9 cellular contexts compared by ENCODE assay signal in genomic region chr9:128117613-128118471, GRCh38. TPM values are rescaled to one million over a fixed set of nuclear protein-coding genes. Genes with fewer than 3 reads are reported as not detected.
A peak's percentile ranks its signal among the peaks of the same experiment; 100 is the strongest.
DNase-seq lines count a peak whose midpoint lies in the region; ATAC-seq, FAIRE-seq and TF ChIP-seq lines count a peak whose summit lies in the region.
"Had no signal": no experiment of that assay in that cellular context is flagged by ENCODE, and none has a peak within 500 bp of the region (broad histone marks: within the 10 kb centered on the region; RNA-seq: fewer than 3 reads in every experiment).

No MANE protein-coding gene starts in this region.

- H3K27ac Mint-ChIP-seq in CD8-positive, alpha-beta memory T cell = peak overlapping the region in 4 of 8 donors; percentile 21 to 84 (median 44)
- peak overlapping the region; percentile 84 for H3K27ac Mint-ChIP-seq in T-helper 17 cell

- TF ChIP-seq POLR2A in H54 (IDR thresholded peaks at IDR 0.05; ENCODE audit: low read depth, low read length) = no peak
- TF ChIP-seq POLR2A in adrenal gland (IDR thresholded peaks at IDR 0.05) = no peak
- no peak for TF ChIP-seq POLR2A in prostate gland (IDR thresholded peaks at IDR 0.05)

- peak overlapping the region in 2 of 7 donors; percentile 26 to 55 for H3K4me3 Mint-ChIP-seq in CD8-positive, alpha-beta memory T cell
- H3K4me3 Mint-ChIP-seq in T-helper 17 cell = peak overlapping the region; percentile 52

- no peak overlapping the region for H3K4me3 ChIP-seq in CD8-positive, alpha-beta memory T cell (ENCODE audit: low read length)
- H3K4me3 ChIP-seq in adrenal gland = no peak overlapping the region
- peak overlapping the region in 1 of 10 donors; percentile 28 for H3K4me3 ChIP-seq in heart right ventricle
- no peak overlapping the region for H3K4me3 ChIP-seq in prostate gland
- no peak overlapping the region for H3K4me3 ChIP-seq in aorta (ENCODE audit: low read length in 2 of 2)

- POLR2A ChIA-PET in CD8-positive, alpha-beta memory T cell (lab: Charles Lee) = interaction anchor here (0.5 to 1.1 kb wide), 2 partner anchors 46 to 58 kb away, joined by 3 read pairs; no protein-coding TSS in a partner anchor

- H3K4me1 ChIP-seq in CD8-positive, alpha-beta memory T cell (ENCODE audit: insufficient read depth, low read length) = peaks cover 11% of the 10 kb centered on the region
- H3K4me1 ChIP-seq in adrenal gland (replicated peaks in 1 of 2) = no peaks in the 10 kb centered on the region
- peaks cover 0 to 12% (median 8%) of the 10 kb centered on the region in 9 donors for H3K4me1 ChIP-seq in heart right ventricle
- no peaks in the 10 kb centered on the region for H3K4me1 ChIP-seq in prostate gland (replicated peaks)
- H3K4me1 ChIP-seq in aorta (ENCODE audit: control insufficient read depth in 1 of 2, insufficient read depth in 2 of 2, low read length in 2 of 2) = no peaks in the 10 kb centered on the region

- WGBS in adrenal gland, 4 donors = 9 to 14% (median 11%) methylated on average over 17 to 27 of the region's 27 CpGs
- 10 to 11% methylated on average over 27 of the region's 27 CpGs for WGBS in heart right ventricle, 2 donors
- WGBS in prostate gland = 13% methylated on average over 27 of the region's 27 CpGs
- 6 to 9% methylated on average over 27 of the region's 27 CpGs for WGBS in aorta, 2 donors

- peaks cover 4 to 9% (median 6%) of the 10 kb centered on the region in 3 donors for H3K4me1 Mint-ChIP-seq in CD8-positive, alpha-beta memory T cell
- H3K4me1 Mint-ChIP-seq in T-helper 17 cell = peaks cover 8% of the 10 kb centered on the region

- DNase-seq in CD8-positive, alpha-beta memory T cell = peak; percentile 86 to 98 (median 95)
- peak; percentile 92 for DNase-seq in H54 (ENCODE audit: insufficient read length, low spot score)
- peak; percentile 21 for DNase-seq in NCI-H187 treated with DMSO at 0.1 percent for 48 hours (lab: John Stamatoyannopoulos, UW)
- peak; percentile 90 to 99 (median 98) for DNase-seq in T-helper 17 cell
- peak; percentile 90 to 97 (median 95) for DNase-seq in adrenal gland
- peak; percentile 93 to 98 for DNase-seq in heart right ventricle
- DNase-seq in prostate gland (ENCODE audit: low spot score) = peak; percentile 90
- peak; percentile 95 to 100 for DNase-seq in aorta

- TF ChIP-seq CTCF in adrenal gland (IDR thresholded peaks at IDR 0.05) (peak; percentile 100), heart right ventricle (IDR thresholded peaks at IDR 0.05) (peak; percentile 100), prostate gland (IDR thresholded peaks at IDR 0.05) (peak; percentile 100)

- ATAC-seq in T-helper 17 cell = peak; percentile 89
- peak; percentile 42 to 85 (median 72) for ATAC-seq in heart right ventricle
- peak; percentile 91 for ATAC-seq in aorta (ENCODE audit: low FRiP score)

- H3K9me3 Mint-ChIP-seq in CD8-positive, alpha-beta memory T cell = no peaks in the 10 kb centered on the region

- H3K36me3 ChIP-seq in CD8-positive, alpha-beta memory T cell (ENCODE audit: insufficient read depth, low read length) = peaks cover 10% of the 10 kb centered on the region
- peaks cover 0 to 26% of the 10 kb centered on the region in 2 donors for H3K36me3 ChIP-seq in adrenal gland (replicated peaks in 1 of 2)
- H3K36me3 ChIP-seq in heart right ventricle = peaks cover 0 to 58% (median 14%) of the 10 kb centered on the region in 9 donors
- H3K36me3 ChIP-seq in prostate gland = no peaks in the 10 kb centered on the region
- peaks cover 0 to 1% of the 10 kb centered on the region in 2 donors for H3K36me3 ChIP-seq in aorta (ENCODE audit: control insufficient read depth in 1 of 2, insufficient read depth in 2 of 2, low read length in 1 of 2)

- H3K27me3 Mint-ChIP-seq in CD8-positive, alpha-beta memory T cell = no peaks in the 10 kb centered on the region
- no peaks in the 10 kb centered on the region for H3K27me3 Mint-ChIP-seq in T-helper 17 cell

- H3K27ac ChIP-seq in CD8-positive, alpha-beta memory T cell (ENCODE audit: low read depth, low read length) = peak overlapping the region; percentile 25
- H3K27ac ChIP-seq in adrenal gland (no peak overlapping the region), heart right ventricle (peak overlapping the region in 1 of 10 donors; percentile 6), prostate gland (no peak overlapping the region), aorta (ENCODE audit: low read depth in 1 of 2, low read length in 2 of 2) (no peak overlapping the region)

- CTCF ChIA-PET in CD8-positive, alpha-beta memory T cell (lab: Charles Lee) = interaction anchor here (0.6 to 3.3 kb wide), 32 partner anchors 9 to 891 kb away, joined by 3 to 31 read pairs (median 4); partner anchors contain the start of genes CIZ1, EEIG1, PTGES2 and SLC25A25

- H3K27me3 ChIP-seq in CD8-positive, alpha-beta memory T cell (ENCODE audit: insufficient read depth, low read length, poor library complexity, severe bottlenecking) = no peaks in the 10 kb centered on the region
- H3K27me3 ChIP-seq in adrenal gland (no peaks in the 10 kb centered on the region), heart right ventricle (no peaks in the 10 kb centered on the region), prostate gland (replicated peaks; ENCODE audit: insufficient read depth) (no peaks in the 10 kb centered on the region), aorta (ENCODE audit: control insufficient read depth in 1 of 2, insufficient read depth in 2 of 2, low read length in 1 of 2) (no peaks in the 10 kb centered on the region)

- H3K9me3 ChIP-seq in CD8-positive, alpha-beta memory T cell (ENCODE audit: low read length) = no peaks in the 10 kb centered on the region
- no peaks in the 10 kb centered on the region for H3K9me3 ChIP-seq in T-helper 17 cell (ENCODE audit: control insufficient read depth, low read length, poor library complexity, severe bottlenecking)
- H3K9me3 ChIP-seq in adrenal gland (replicated peaks in 1 of 3) = no peaks in the 10 kb centered on the region
- H3K9me3 ChIP-seq in heart right ventricle = peaks cover 0 to 4% (median 0%) of the 10 kb centered on the region in 11 donors
- H3K9me3 ChIP-seq in prostate gland = no peaks in the 10 kb centered on the region
- H3K9me3 ChIP-seq in aorta (ENCODE audit: control insufficient read depth, low read length) = no peaks in the 10 kb centered on the region

- peak; percentile 89 for FAIRE-seq in H54 (lab: Jason Lieb, UNC)

- peaks cover 0 to 33% (median 3%) of the 10 kb centered on the region in 3 donors for H3K36me3 Mint-ChIP-seq in CD8-positive, alpha-beta memory T cell
- H3K36me3 Mint-ChIP-seq in T-helper 17 cell (ENCODE audit: low read depth) = no peaks in the 10 kb centered on the region

- intact Hi-C loops in adrenal gland (cut with DNase I) = loop anchor here in 1 of 2 donors (2.0 kb wide), 1 partner anchor 173 kb away; no protein-coding TSS in a partner anchor
- intact Hi-C loops in heart right ventricle (cut with DNase I) = loop anchor here in 8 of 10 donors (1.0 to 10.0 kb wide), 7 partner anchors 53 to 176 kb away; partner anchors contain the start of genes NAIF1 (in 1 of the 8) and SLC25A25 (in 1 of the 8)
- intact Hi-C loops in prostate gland (cut with DNase I) = loop anchor here (2.0 kb wide), 1 partner anchor 83 kb away; no protein-coding TSS in a partner anchor
- intact Hi-C loops in aorta (cut with DNase I) = loop anchor here (1.0 to 5.0 kb wide), 3 partner anchors 33 to 176 kb away; no protein-coding TSS in a partner anchor

RNA-seq across cellular contexts. Expression of gene PTGES2, which starts 9.7 kb away (rescaled TPM):
- 10 to 100 TPM; 67.0 to 68.3 TPM for total RNA-seq in CD8-positive, alpha-beta memory T cell
- 51.7 TPM for polyA plus RNA-seq in CD8-positive, alpha-beta memory T cell
- total RNA-seq in T-helper 17 cell = 10 to 100 TPM; 46.4 to 58.2 TPM
- 100 to 1,000 TPM in 4 of 8 donors, 10 to 100 TPM in 4; 82.5 to 147 (median 101) TPM for total RNA-seq in adrenal gland
- polyA plus RNA-seq in adrenal gland = 100 to 1,000 TPM in 2 of 3 donors, 10 to 100 TPM in 1; 69.5 to 104 (median 101) TPM
- 100 to 1,000 TPM; 117 to 166 (median 148) TPM for total RNA-seq in heart right ventricle
- polyA plus RNA-seq in heart right ventricle = 100 to 1,000 TPM; 132 to 147 TPM
- 10 to 100 TPM; 89.4 to 96.1 TPM for total RNA-seq in prostate gland
- total RNA-seq in aorta = 10 to 100 TPM; 37.1 to 38.5 TPM
- polyA plus RNA-seq in aorta = 10 to 100 TPM; 29.9 to 56.2 TPM

RNA-seq across cellular contexts. Expression of gene LCN2, which starts 31.4 kb away (rescaled TPM):
- total RNA-seq in CD8-positive, alpha-beta memory T cell = not detected
- polyA plus RNA-seq in CD8-positive, alpha-beta memory T cell = not detected
- total RNA-seq in T-helper 17 cell (1 to 10 TPM in 1 of 2 donors, not detected in 1; 9.3 TPM), adrenal gland (10 to 100 TPM in 1 of 8 donors, 1 to 10 TPM in 4, not detected in 3; 1.0 to 48.2 (median 1.2) TPM), heart right ventricle (1 to 10 TPM in 1 of 10 donors, under 1 TPM in 4, not detected in 5; 0.34 to 2.7 (median 0.45) TPM), prostate gland (10 to 100 TPM; 30.5 to 43.7 TPM), aorta (1 to 10 TPM in 1 of 2 donors, under 1 TPM in 1; 0.84 to 1.1 TPM)
- polyA plus RNA-seq in adrenal gland (1 to 10 TPM in 2 of 3 donors, under 1 TPM in 1; 0.37 to 1.9 (median 1.7) TPM), heart right ventricle (1 to 10 TPM in 1 of 2 donors, under 1 TPM in 1; 0.62 to 1.5 TPM), aorta (1 to 10 TPM in 1 of 2 donors, under 1 TPM in 1; 0.90 to 5.6 TPM)
- total RNA-seq: T-helper 2 cell treated with Interferon-gamma antibody and Interleukin-4, amounts not matched to agents 100 ng/mL and 5 ng/mL, for 36 hours had no signal

RNA-seq across cellular contexts. Expression of gene BBLN, which starts 42.2 kb away (rescaled TPM):
- 10 to 100 TPM; 75.5 to 78.4 TPM for total RNA-seq in CD8-positive, alpha-beta memory T cell
- polyA plus RNA-seq in CD8-positive, alpha-beta memory T cell = 137 TPM
- total RNA-seq in T-helper 17 cell = 10 to 100 TPM; 71.0 to 87.9 TPM
- total RNA-seq in adrenal gland = 1,000 to 10,000 TPM in 4 of 8 donors, 100 to 1,000 TPM in 4; 199 to 1,914 (median 666) TPM
- 100 to 1,000 TPM in 2 of 3 donors, 1 to 10 TPM in 1; 5.5 to 924 (median 522) TPM for polyA plus RNA-seq in adrenal gland
- total RNA-seq in heart right ventricle = 10 to 100 TPM; 29.5 to 58.2 (median 36.1) TPM
- polyA plus RNA-seq in heart right ventricle = 100 to 1,000 TPM in 1 of 2 donors, 10 to 100 TPM in 1; 70.2 to 159 TPM
- total RNA-seq in prostate gland = 100 to 1,000 TPM; 333 to 437 TPM
- total RNA-seq in aorta = 10 to 100 TPM; 46.7 to 54.3 TPM
- 100 to 1,000 TPM; 164 to 278 TPM for polyA plus RNA-seq in aorta

RNA-seq across cellular contexts. Expression of gene SLC25A25, which starts 49.8 kb away (rescaled TPM):
- 10 to 100 TPM; 17.7 to 17.8 TPM for total RNA-seq in CD8-positive, alpha-beta memory T cell
- 19.8 TPM for polyA plus RNA-seq in CD8-positive, alpha-beta memory T cell
- 10 to 100 TPM; 16.3 to 20.4 TPM for total RNA-seq in T-helper 17 cell
- 10 to 100 TPM; 11.4 to 60.6 (median 25.5) TPM for total RNA-seq in adrenal gland
- 10 to 100 TPM; 13.6 to 14.1 (median 13.9) TPM for polyA plus RNA-seq in adrenal gland
- 10 to 100 TPM in 3 of 10 donors, 1 to 10 TPM in 7; 3.6 to 20.7 (median 7.5) TPM for total RNA-seq in heart right ventricle
- 1 to 10 TPM; 2.3 to 4.8 TPM for polyA plus RNA-seq in heart right ventricle
- 10 to 100 TPM; 26.0 to 33.1 TPM for total RNA-seq in prostate gland
- 10 to 100 TPM; 16.3 to 40.9 TPM for total RNA-seq in aorta
- 10 to 100 TPM in 1 of 2 donors, 1 to 10 TPM in 1; 9.8 to 14.3 TPM for polyA plus RNA-seq in aorta

RNA-seq across cellular contexts. Expression of gene NAIF1, which starts 50.7 kb away (rescaled TPM):
- total RNA-seq in CD8-positive, alpha-beta memory T cell = 10 to 100 TPM; 13.1 to 14.0 TPM
- 13.5 TPM for polyA plus RNA-seq in CD8-positive, alpha-beta memory T cell
- total RNA-seq in T-helper 17 cell (10 to 100 TPM; 11.6 to 15.2 TPM), adrenal gland (10 to 100 TPM in 6 of 8 donors, 1 to 10 TPM in 2; 8.0 to 20.7 (median 12.2) TPM), heart right ventricle (1 to 10 TPM; 3.2 to 7.0 (median 5.5) TPM), prostate gland (10 to 100 TPM; 12.3 to 12.6 TPM), aorta (10 to 100 TPM in 1 of 2 donors, 1 to 10 TPM in 1; 5.4 to 10.4 TPM)
- polyA plus RNA-seq in adrenal gland (10 to 100 TPM in 2 of 3 donors, 1 to 10 TPM in 1; 6.6 to 12.8 (median 10.8) TPM), heart right ventricle (1 to 10 TPM; 4.4 to 7.2 TPM), aorta (1 to 10 TPM; 7.0 to 8.9 TPM)

Comparison
In these comparisons a context has a peak if more than half of its experiments do, and no peak if none do; other contexts are left out.
1. DNase-seq: peak in every context shown above with its lines; median percentile 98 in T-helper 17 cell; 98 in aorta; 96 in heart right ventricle; 95 in CD8-positive, alpha-beta memory T cell; 95 in adrenal gland; 92 in H54; 90 in prostate gland; 21 in NCI-H187 treated with DMSO at 0.1 percent for 48 hours.